ENCODE assay signal across 1 cellular context in genomic region chr12:132501189-132501940, GRCh38.
TF ChIP-seq lines count a peak whose summit lies in the region.

No MANE protein-coding gene starts in this region.

TF ChIP-seq in IMR-90, 13 proteins besides CTCF, POLR2A, EP300 and RAD21 (continued from another document):
- TF ChIP-seq USF2 (IDR thresholded peaks at IDR 0.05; ENCODE audit: low read depth, low read length), result no peak
- TF ChIP-seq RFX5 (IDR thresholded peaks at IDR 0.05; ENCODE audit: low read depth, low read length), result no peak
- no peak for TF ChIP-seq MAZ (IDR thresholded peaks at IDR 0.05; ENCODE audit: borderline replicate concordance, low read depth, low read length)
- no peak for TF ChIP-seq FOS (IDR thresholded peaks at IDR 0.05; ENCODE audit: low read depth, low read length)
- no peak for TF ChIP-seq CHD1 (IDR thresholded peaks at IDR 0.05; ENCODE audit: low read depth, low read length)
- no peak for TF ChIP-seq BHLHE40 (IDR thresholded peaks at IDR 0.05; ENCODE audit: low read depth, low read length)
- no peak for TF ChIP-seq NFE2L2 (IDR thresholded peaks at IDR 0.05; ENCODE audit: low read depth, low read length)
- no peak for TF ChIP-seq SMC3 (IDR thresholded peaks at IDR 0.05; ENCODE audit: low read depth, low read length)
- TF ChIP-seq MAFK (IDR thresholded peaks at IDR 0.05; ENCODE audit: low read depth, low read length), result no peak
- TF ChIP-seq ELK1 (IDR thresholded peaks at IDR 0.05; ENCODE audit: borderline replicate concordance, low read depth, low read length), result no peak
- TF ChIP-seq MXI1 (IDR thresholded peaks at IDR 0.05; ENCODE audit: borderline replicate concordance, low read depth, low read length), result no peak
